ENCODE assay signal across 1 cellular context in genomic region chr15:43769584-43770228, GRCh38.
TF ChIP-seq lines count a peak whose summit lies in the region.

No MANE protein-coding gene starts in this region.

TF ChIP-seq in H1, 55 proteins besides CTCF, POLR2A, EP300 and RAD21:
- TF ChIP-seq POU5F1 (IDR thresholded peaks at IDR 0.05; ENCODE audit: low read depth, low read length) = no peak
- TF ChIP-seq SIN3A (conservative IDR thresholded peaks at IDR 0.05 in 1 of 2, IDR thresholded peaks at IDR 0.05 in 1 of 2; ENCODE audit: low read depth in 1 of 2, low read length in 2 of 2) = no peak
- no peak for TF ChIP-seq ATF3 (IDR thresholded peaks at IDR 0.05; ENCODE audit: insufficient read depth, low read depth, low read length)
- TF ChIP-seq POLR2AphosphoS5 (IDR thresholded peaks at IDR 0.05; ENCODE audit: low read depth, low read length) = no peak
- TF ChIP-seq JUN (IDR thresholded peaks at IDR 0.05; ENCODE audit: low read depth, low read length) = no peak
- TF ChIP-seq CHD2 (IDR thresholded peaks at IDR 0.05; ENCODE audit: low read length) = no peak
- TF ChIP-seq, protein P1, sequence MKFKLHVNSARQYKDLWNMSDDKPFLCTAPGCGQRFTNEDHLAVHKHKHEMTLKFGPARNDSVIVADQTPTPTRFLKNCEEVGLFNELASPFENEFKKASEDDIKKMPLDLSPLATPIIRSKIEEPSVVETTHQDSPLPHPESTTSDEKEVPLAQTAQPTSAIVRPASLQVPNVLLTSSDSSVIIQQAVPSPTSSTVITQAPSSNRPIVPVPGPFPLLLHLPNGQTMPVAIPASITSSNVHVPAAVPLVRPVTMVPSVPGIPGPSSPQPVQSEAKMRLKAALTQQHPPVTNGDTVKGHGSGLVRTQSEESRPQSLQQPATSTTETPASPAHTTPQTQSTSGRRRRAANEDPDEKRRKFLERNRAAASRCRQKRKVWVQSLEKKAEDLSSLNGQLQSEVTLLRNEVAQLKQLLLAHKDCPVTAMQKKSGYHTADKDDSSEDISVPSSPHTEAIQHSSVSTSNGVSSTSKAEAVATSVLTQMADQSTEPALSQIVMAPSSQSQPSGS (IDR thresholded peaks at IDR 0.05; ENCODE audit: low read length) = no peak
- no peak for TF ChIP-seq TCF12 (IDR thresholded peaks at IDR 0.05; ENCODE audit: low read depth, low read length)
- no peak for TF ChIP-seq EGR1 (IDR thresholded peaks at IDR 0.05; ENCODE audit: borderline replicate concordance, low read depth, low read length)
- TF ChIP-seq RXRA (IDR thresholded peaks at IDR 0.05; ENCODE audit: insufficient read depth, low read depth, low read length) = no peak
- no peak for TF ChIP-seq SIX5 (IDR thresholded peaks at IDR 0.05; ENCODE audit: low read depth, low read length)
